15 cellular contexts compared by ENCODE assay signal in the genomic region with DNA sequence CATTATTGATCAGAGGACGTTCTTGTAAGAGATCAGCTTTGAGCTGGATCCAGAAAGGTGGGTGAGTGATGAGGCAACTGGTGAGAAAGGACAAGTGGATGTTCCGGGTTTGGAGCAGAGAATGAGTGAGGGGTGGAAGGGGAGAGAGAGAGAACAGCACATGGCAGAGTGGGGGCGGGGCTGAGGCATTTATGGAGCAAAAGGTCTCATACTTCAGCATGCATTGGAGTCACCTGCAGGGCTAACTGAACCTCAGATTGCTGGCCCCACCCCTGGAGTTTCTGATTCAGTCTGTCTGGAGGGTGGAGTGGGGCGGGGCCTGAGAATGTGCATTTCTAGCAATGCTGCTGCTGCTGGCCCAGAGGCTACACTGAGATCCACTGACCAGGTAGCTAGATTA.
DNase-seq lines count a peak whose midpoint lies in the region; ATAC-seq and TF ChIP-seq lines count a peak whose summit lies in the region.
"Had no signal": no experiment of that assay in that cellular context is flagged by ENCODE, and none has a peak within 500 bp of the region (broad histone marks: within the 10 kb centered on the region; RNA-seq: fewer than 3 reads in every experiment).

No MANE protein-coding gene starts in this region.

- peaks cover 4% of the 10 kb centered on the region for H3K4me1 Mint-ChIP-seq in activated CD4-positive, alpha-beta T cell treated with anti-CD3 and anti-CD28 coated beads for 36 hours
- H3K4me1 Mint-ChIP-seq in type B pancreatic cell (ENCODE audit: unreplicated experiment): peaks cover 3% of the 10 kb centered on the region

- no peak overlapping the region for H3K27ac Mint-ChIP-seq in activated CD4-positive, alpha-beta T cell treated with anti-CD3 and anti-CD28 coated beads for 36 hours
- peak overlapping the region; percentile 84 for H3K27ac Mint-ChIP-seq in type B pancreatic cell

- peak; percentile 21 for DNase-seq in activated CD4-positive, alpha-beta T cell treated with anti-CD3 and anti-CD28 coated beads for 36 hours
- no peak for DNase-seq in activated CD4-positive, alpha-beta T cell treated with anti-CD3 and anti-CD28 coated beads for 1 hour
- peak; percentile 12 for DNase-seq in stimulated activated CD4-positive, alpha-beta T cell treated with anti-CD3 and anti-CD28 coated beads, Interleukin-15, amount 100 ng/mL, for 24 hours
- DNase-seq in stimulated activated CD4-positive, alpha-beta T cell treated with anti-CD3 and anti-CD28 coated beads, Interleukin-1b, Interleukin-23, amount 100 ng/mL, for 48 hours: no peak
- no peak for DNase-seq in type B pancreatic cell (ENCODE audit: extremely low spot score, unreplicated experiment)
- no peak for DNase-seq in GM03348 (ENCODE audit: low spot score)
- DNase-seq in NCI-H2081 (lab: John Stamatoyannopoulos, UW): no peak
- DNase-seq: AML-193; CD4-positive, alpha-beta memory T cell; DMS153; DMS79; GDM1; GOT3; H7; IMR-90 had no signal

- no peak for ATAC-seq in activated CD4-positive, alpha-beta T cell treated with anti-CD3 and anti-CD28 coated beads for 36 hours

- H3K27me3 Mint-ChIP-seq in activated CD4-positive, alpha-beta T cell treated with anti-CD3 and anti-CD28 coated beads for 36 hours: peaks cover 19% of the 10 kb centered on the region
- peaks cover 56% of the 10 kb centered on the region for H3K27me3 Mint-ChIP-seq in type B pancreatic cell

- no peak for TF ChIP-seq CTCF in type B pancreatic cell (conservative IDR thresholded peaks at IDR 0.05)

- no peak overlapping the region for H3K4me3 Mint-ChIP-seq in activated CD4-positive, alpha-beta T cell treated with anti-CD3 and anti-CD28 coated beads for 36 hours
- no peak overlapping the region for H3K4me3 Mint-ChIP-seq in type B pancreatic cell
- H3K4me3 Mint-ChIP-seq: CD4-positive, alpha-beta memory T cell had no signal

- CTCF ChIA-PET in activated CD4-positive, alpha-beta T cell treated with anti-CD3 and anti-CD28 coated beads for 36 hours (lab: Charles Lee): interaction anchor here (0.6 to 0.7 kb wide), 2 partner anchors 525 to 1894 kb away, joined by 3 read pairs; no protein-coding TSS in a partner anchor

- POLR2A ChIA-PET in activated CD4-positive, alpha-beta T cell treated with anti-CD3 and anti-CD28 coated beads for 36 hours (lab: Charles Lee): no interaction called here

- no peaks in the 10 kb centered on the region for H3K36me3 Mint-ChIP-seq in activated CD4-positive, alpha-beta T cell treated with anti-CD3 and anti-CD28 coated beads for 36 hours (ENCODE audit: low read depth)
- H3K36me3 Mint-ChIP-seq in type B pancreatic cell: no peaks in the 10 kb centered on the region
- H3K36me3 Mint-ChIP-seq: CD4-positive, alpha-beta memory T cell had no signal

- no peaks in the 10 kb centered on the region for H3K9me3 Mint-ChIP-seq in activated CD4-positive, alpha-beta T cell treated with anti-CD3 and anti-CD28 coated beads for 36 hours (ENCODE audit: low read depth)
- no peaks in the 10 kb centered on the region for H3K9me3 Mint-ChIP-seq in type B pancreatic cell
- H3K9me3 Mint-ChIP-seq: CD4-positive, alpha-beta memory T cell had no signal

- intact Hi-C loops in activated CD4-positive, alpha-beta T cell treated with anti-CD3 and anti-CD28 coated beads for 36 hours (cut with DNase I, micrococcal nuclease): no loop called here

Comparison
In these comparisons a context has a peak if more than half of its experiments do, and no peak if none do; other contexts are left out.
1. DNase-seq: peak in activated CD4-positive, alpha-beta T cell treated with anti-CD3 and anti-CD28 coated beads for 36 hours (single experiment) and stimulated activated CD4-positive, alpha-beta T cell treated with anti-CD3 and anti-CD28 coated beads, Interleukin-15, amount 100 ng/mL, for 24 hours (single experiment); none in activated CD4-positive, alpha-beta T cell treated with anti-CD3 and anti-CD28 coated beads for 1 hour (single experiment), stimulated activated CD4-positive, alpha-beta T cell treated with anti-CD3 and anti-CD28 coated beads, Interleukin-1b, Interleukin-23, amount 100 ng/mL, for 48 hours (single experiment), type B pancreatic cell (single experiment), GM03348 (single experiment) and NCI-H2081 (0 of 2).